26 cellular contexts compared by ENCODE assay signal in genomic region chr13:47675871-47676270, GRCh38.
"Had no signal": no experiment of that assay in that cellular context is flagged by ENCODE, and none has a peak within 500 bp of the region (broad histone marks: within the 10 kb centered on the region; RNA-seq: fewer than 3 reads in every experiment).

No MANE protein-coding gene starts in this region.

- H3K36me3 ChIP-seq: neutrophil, ovary, right lobe of liver, sigmoid colon, stomach, thoracic aorta, thyroid gland, tibial nerve, upper lobe of right lung, uterus had no signal

- H3K27ac ChIP-seq: neutrophil, ovary, parathyroid adenoma, psoas muscle, right lobe of liver, sigmoid colon, stomach, thoracic aorta, thyroid gland, tibial nerve, upper lobe of right lung, uterus had no signal

- DNase-seq: naive thymus-derived CD8-positive, alpha-beta T cell; nephron progenitor cell; nucleus accumbens; ovary; posterior cingulate gyrus; psoas muscle; right cardiac atrium; right lobe of liver; sigmoid colon; small intestine; stimulated activated CD4-positive, alpha-beta T cell treated with anti-CD3 and anti-CD28 coated beads, Interleukin-15, amount 100 ng/mL, for 24 hours; stimulated activated CD4-positive, alpha-beta T cell treated with anti-CD3 and anti-CD28 coated beads, Interleukin-2, amount 100 ng/mL, for 24 hours; stimulated activated CD4-positive, alpha-beta T cell treated with anti-CD3 and anti-CD28 coated beads, Interleukin-2, amount 100 ng/mL, for 48 hours; stimulated activated CD4-positive, alpha-beta T cell treated with anti-CD3 and anti-CD28 coated beads, Interleukin-4, amount 100 ng/mL, for 24 hours; stimulated activated naive B cell treated with anti-CD40 and anti-IgM and Interleukin-4, amounts not matched to agents 10 μg/mL and 1 μg/mL and 100 μg/mL, for 72 hours; stimulated activated naive CD4-positive, alpha-beta T cell treated with Interleukin-2 at 50 U/mL for 16 hours; stomach; thyroid gland; upper lobe of right lung; uterus had no signal

- H2AFZ ChIP-seq: parathyroid adenoma had no signal

- H3K27me3 ChIP-seq: neutrophil, ovary, right lobe of liver, sigmoid colon, stomach, thyroid gland, tibial nerve, upper lobe of right lung, uterus had no signal

- H3K9me3 ChIP-seq: neutrophil, ovary, psoas muscle, right lobe of liver, sigmoid colon, stomach, thoracic aorta, thyroid gland, tibial nerve, upper lobe of right lung, uterus had no signal

- H3K4me3 ChIP-seq: ovary, psoas muscle, right lobe of liver, sigmoid colon, stomach, thoracic aorta, thyroid gland, tibial nerve, upper lobe of right lung, uterus had no signal

- H3K79me2 ChIP-seq: parathyroid adenoma had no signal

- H3K4me1 ChIP-seq: parathyroid adenoma, right lobe of liver, stomach, thyroid gland, upper lobe of right lung, uterus had no signal

- H3K9ac ChIP-seq: parathyroid adenoma had no signal

- ATAC-seq: naive thymus-derived CD8-positive, alpha-beta T cell; natural killer cell treated with Interleukin-12 subunit alpha and Interleukin-12 subunit beta and Interleukin-15 and Interleukin-18, amount 100 ng/mL, for 72 hours; psoas muscle; right cardiac atrium; right lobe of liver; stimulated activated effector memory CD8-positive, alpha-beta T cell treated with anti-CD3 and anti-CD28 coated beads, Interleukin-12 subunit alpha, Interleukin-12 subunit beta, amount 100 ng/mL, for 72 hours; stimulated activated naive B cell treated with anti-CD40 and anti-IgM and Interleukin-4, amounts not matched to agents 10 μg/mL and 1 μg/mL and 100 μg/mL, for 72 hours; upper lobe of right lung had no signal
